19 cellular contexts compared by ENCODE assay signal in genomic region chr2:173136614-173137013, GRCh38.
DNase-seq lines count a peak whose midpoint lies in the region; ATAC-seq and TF ChIP-seq lines count a peak whose summit lies in the region.
"Had no signal": no experiment of that assay in that cellular context is flagged by ENCODE, and none has a peak within 500 bp of the region (broad histone marks: within the 10 kb centered on the region; RNA-seq: fewer than 3 reads in every experiment).

No MANE protein-coding gene starts in this region.

- peak overlapping the region; percentile 20 to 49 for H3K4me3 Mint-ChIP-seq in stimulated activated naive CD8-positive, alpha-beta T cell treated with anti-CD3 and anti-CD28 coated beads, Interleukin-15, amount 100 ng/mL, for 72 hours
- H3K4me3 Mint-ChIP-seq in stimulated activated naive B cell treated with anti-CD40 and anti-IgM and Interleukin-4, amounts not matched to agents 10 μg/mL and 1 μg/mL and 100 μg/mL, for 72 hours = no peak overlapping the region
- no peak overlapping the region for H3K4me3 Mint-ChIP-seq in neural progenitor cell
- H3K4me3 Mint-ChIP-seq: activated naive CD4-positive, alpha-beta T cell treated with anti-CD3 and anti-CD28 coated beads, Interleukin-2, amount 10 ng/mL, durations not matched to agents 7 days and 5 days had no signal

- no peaks in the 10 kb centered on the region for H3K79me2 ChIP-seq in neural progenitor cell (ENCODE audit: low read depth)

- H3K9ac ChIP-seq in neural progenitor cell = no peak overlapping the region
- H3K9ac ChIP-seq: parathyroid adenoma had no signal

- no peak overlapping the region for H3K4me2 ChIP-seq in neural progenitor cell

- no peak for DNase-seq in stimulated activated naive CD8-positive, alpha-beta T cell treated with anti-CD3 and anti-CD28 coated beads, Interleukin-15, amount 100 ng/mL, for 72 hours
- no peak for DNase-seq in stimulated activated naive CD8-positive, alpha-beta T cell treated with anti-CD3 and anti-CD28 coated beads, Interleukin-15, Interleukin-2, amounts not matched to agents 100 U/mL and 50 U/mL, for 24 hours
- DNase-seq in foreskin keratinocyte = no peak
- no peak for DNase-seq in stimulated activated naive B cell treated with anti-CD40 and anti-IgM and Interleukin-4, amounts not matched to agents 10 μg/mL and 1 μg/mL and 100 μg/mL, for 72 hours
- DNase-seq in neural progenitor cell (ENCODE audit: low spot score) = no peak
- DNase-seq in activated CD4-positive, CD25-positive, alpha-beta regulatory T cell (lab: John Stamatoyannopoulos, UW) = no peak
- DNase-seq: activated CD8-positive, alpha-beta memory T cell treated with anti-CD3 and anti-CD28 coated beads, Interleukin-2, amount 50 U/mL, for 48 hours; activated naive CD4-positive, alpha-beta T cell treated with anti-CD3 and anti-CD28 coated beads, Interleukin-2, amount 10 ng/mL, durations not matched to agents 7 days and 5 days; effector CD4-positive, alpha-beta T cell; left lung; NCI-H187; NCI-H510A treated with DMSO at 0.1 percent for 48 hours; Peyer's patch; stomach; SW 1271 had no signal

- H3K27me3 Mint-ChIP-seq in stimulated activated naive CD8-positive, alpha-beta T cell treated with anti-CD3 and anti-CD28 coated beads, Interleukin-15, amount 100 ng/mL, for 72 hours = peaks cover 54% of the 10 kb centered on the region
- no peaks in the 10 kb centered on the region for H3K27me3 Mint-ChIP-seq in stimulated activated naive B cell treated with anti-CD40 and anti-IgM and Interleukin-4, amounts not matched to agents 10 μg/mL and 1 μg/mL and 100 μg/mL, for 72 hours
- no peaks in the 10 kb centered on the region for H3K27me3 Mint-ChIP-seq in neural progenitor cell (ENCODE audit: insufficient read depth, low read depth)

- no peak overlapping the region for H2AFZ ChIP-seq in neural progenitor cell (replicated peaks)
- H2AFZ ChIP-seq: parathyroid adenoma had no signal

- H3K9me3 ChIP-seq in neural progenitor cell (ENCODE audit: low read depth) = no peaks in the 10 kb centered on the region
- H3K9me3 ChIP-seq: left lung, Peyer's patch, stomach had no signal

- no peak overlapping the region for H3K4me3 ChIP-seq in neural progenitor cell
- H3K4me3 ChIP-seq: left lung, Peyer's patch, stomach had no signal

- peaks cover 68% of the 10 kb centered on the region for H3K4me1 Mint-ChIP-seq in stimulated activated naive CD8-positive, alpha-beta T cell treated with anti-CD3 and anti-CD28 coated beads, Interleukin-15, amount 100 ng/mL, for 72 hours
- H3K4me1 Mint-ChIP-seq in stimulated activated naive B cell treated with anti-CD40 and anti-IgM and Interleukin-4, amounts not matched to agents 10 μg/mL and 1 μg/mL and 100 μg/mL, for 72 hours = peaks cover 19 to 22% of the 10 kb centered on the region in 2 donors
- peaks cover 21% of the 10 kb centered on the region for H3K4me1 Mint-ChIP-seq in neural progenitor cell

- H3K9me3 Mint-ChIP-seq in stimulated activated naive CD8-positive, alpha-beta T cell treated with anti-CD3 and anti-CD28 coated beads, Interleukin-15, amount 100 ng/mL, for 72 hours = peaks cover 0 to 5% of the 10 kb centered on the region in 2 donors
- H3K9me3 Mint-ChIP-seq in stimulated activated naive B cell treated with anti-CD40 and anti-IgM and Interleukin-4, amounts not matched to agents 10 μg/mL and 1 μg/mL and 100 μg/mL, for 72 hours = peaks cover 5 to 6% of the 10 kb centered on the region in 2 donors
- peaks cover 8% of the 10 kb centered on the region for H3K9me3 Mint-ChIP-seq in neural progenitor cell

- no peaks in the 10 kb centered on the region for H3K36me3 ChIP-seq in neural progenitor cell
- H3K36me3 ChIP-seq: left lung, Peyer's patch, stomach had no signal

- H3K4me1 ChIP-seq in foreskin keratinocyte (peaks cover 36% of the 10 kb centered on the region), neural progenitor cell (peaks cover 12% of the 10 kb centered on the region)
- H3K4me1 ChIP-seq: parathyroid adenoma, Peyer's patch had no signal

- ATAC-seq in stimulated activated naive CD8-positive, alpha-beta T cell treated with anti-CD3 and anti-CD28 coated beads, Interleukin-15, amount 100 ng/mL, for 72 hours = no peak
- no peak for ATAC-seq in stimulated activated naive CD8-positive, alpha-beta T cell treated with anti-CD3 and anti-CD28 coated beads, Interleukin-15, Interleukin-2, amounts not matched to agents 100 U/mL and 50 U/mL, for 24 hours
- peak; percentile 67 for ATAC-seq in SK-N-SH treated with all-trans-retinoic acid at 6 μM for 48 hours
- ATAC-seq in foreskin keratinocyte = no peak
- no peak for ATAC-seq in stimulated activated naive B cell treated with anti-CD40 and anti-IgM and Interleukin-4, amounts not matched to agents 10 μg/mL and 1 μg/mL and 100 μg/mL, for 72 hours (replicated peaks)
- ATAC-seq in GM21526 (IDR thresholded peaks at IDR 0.05; ENCODE audit: low FRiP score, unreplicated experiment) = no peak
- ATAC-seq: left lung had no signal

- no peak overlapping the region for H3K27ac Mint-ChIP-seq in stimulated activated naive CD8-positive, alpha-beta T cell treated with anti-CD3 and anti-CD28 coated beads, Interleukin-15, amount 100 ng/mL, for 72 hours
- H3K27ac Mint-ChIP-seq in stimulated activated naive B cell treated with anti-CD40 and anti-IgM and Interleukin-4, amounts not matched to agents 10 μg/mL and 1 μg/mL and 100 μg/mL, for 72 hours = no peak overlapping the region
- no peak overlapping the region for H3K27ac Mint-ChIP-seq in neural progenitor cell
- H3K27ac Mint-ChIP-seq: activated naive CD4-positive, alpha-beta T cell treated with anti-CD3 and anti-CD28 coated beads, Interleukin-2, amount 10 ng/mL, durations not matched to agents 7 days and 5 days had no signal

- peaks cover 11 to 12% of the 10 kb centered on the region in 2 donors for H3K36me3 Mint-ChIP-seq in stimulated activated naive B cell treated with anti-CD40 and anti-IgM and Interleukin-4, amounts not matched to agents 10 μg/mL and 1 μg/mL and 100 μg/mL, for 72 hours
- peaks cover 9% of the 10 kb centered on the region for H3K36me3 Mint-ChIP-seq in neural progenitor cell

- H3K27me3 ChIP-seq in foreskin keratinocyte = no peaks in the 10 kb centered on the region
- H3K27me3 ChIP-seq in neural progenitor cell = no peaks in the 10 kb centered on the region
- H3K27me3 ChIP-seq: left lung, Peyer's patch, stomach had no signal

- TF ChIP-seq CTCF in foreskin keratinocyte (conservative IDR thresholded peaks at IDR 0.05) = no peak
- no peak for TF ChIP-seq CTCF in neural progenitor cell (IDR thresholded peaks at IDR 0.05)

- H3F3A ChIP-seq in neural progenitor cell (ENCODE audit: low read depth) = no peaks in the 10 kb centered on the region

- H3K27ac ChIP-seq in foreskin keratinocyte (peak overlapping the region; percentile 60), neural progenitor cell (no peak overlapping the region)
- H3K27ac ChIP-seq: HL-60, left lung, parathyroid adenoma, Peyer's patch, stomach had no signal

- no peaks in the 10 kb centered on the region for H4K20me1 ChIP-seq in neural progenitor cell (ENCODE audit: low read depth)

TF ChIP-seq in SK-N-SH treated with all-trans-retinoic acid at 6 μM for 48 hours, 23 proteins besides CTCF, POLR2A, EP300 and RAD21 (continues in another document):
- no peak for TF ChIP-seq SNAI2 (CRISPR knock-in tag; IDR thresholded peaks at IDR 0.05)
- no peak for TF ChIP-seq TOX (CRISPR knock-in tag; IDR thresholded peaks at IDR 0.05; ENCODE audit: borderline replicate concordance)
- TF ChIP-seq OSR1 (CRISPR knock-in tag; IDR thresholded peaks at IDR 0.05) = no peak
- no peak for TF ChIP-seq BACH2 (CRISPR knock-in tag; IDR thresholded peaks at IDR 0.05; ENCODE audit: borderline replicate concordance)
- no peak for TF ChIP-seq ZNF8 (CRISPR knock-in tag; IDR thresholded peaks at IDR 0.05)
- TF ChIP-seq ESRRG (CRISPR knock-in tag; IDR thresholded peaks at IDR 0.05) = no peak
- no peak for TF ChIP-seq TCF4 (CRISPR knock-in tag; IDR thresholded peaks at IDR 0.05; ENCODE audit: borderline replicate concordance)
- TF ChIP-seq ZFP3 (CRISPR knock-in tag; IDR thresholded peaks at IDR 0.05) = no peak
- TF ChIP-seq ZNF70 (CRISPR knock-in tag; IDR thresholded peaks at IDR 0.05) = no peak
- TF ChIP-seq CSDC2 (CRISPR knock-in tag; IDR thresholded peaks at IDR 0.05) = no peak
- TF ChIP-seq CSRNP3 (CRISPR knock-in tag; IDR thresholded peaks at IDR 0.05) = no peak
- no peak for TF ChIP-seq ZNF565 (CRISPR knock-in tag; conservative IDR thresholded peaks at IDR 0.05; ENCODE audit: low read depth)
- no peak for TF ChIP-seq POU6F1 (CRISPR knock-in tag; IDR thresholded peaks at IDR 0.05; ENCODE audit: borderline replicate concordance, low read depth)
- TF ChIP-seq GLIS3 (CRISPR knock-in tag; IDR thresholded peaks at IDR 0.05) = no peak

Comparison
In these comparisons a context has a peak if more than half of its experiments do, and no peak if none do; other contexts are left out.
1. H3K4me3 Mint-ChIP-seq: peak in stimulated activated naive CD8-positive, alpha-beta T cell treated with anti-CD3 and anti-CD28 coated beads, Interleukin-15, amount 100 ng/mL, for 72 hours (2 of 2); none in stimulated activated naive B cell treated with anti-CD40 and anti-IgM and Interleukin-4, amounts not matched to agents 10 μg/mL and 1 μg/mL and 100 μg/mL, for 72 hours (0 of 2) and neural progenitor cell (single experiment).